18 cellular contexts compared by ENCODE assay signal in the genomic region with DNA sequence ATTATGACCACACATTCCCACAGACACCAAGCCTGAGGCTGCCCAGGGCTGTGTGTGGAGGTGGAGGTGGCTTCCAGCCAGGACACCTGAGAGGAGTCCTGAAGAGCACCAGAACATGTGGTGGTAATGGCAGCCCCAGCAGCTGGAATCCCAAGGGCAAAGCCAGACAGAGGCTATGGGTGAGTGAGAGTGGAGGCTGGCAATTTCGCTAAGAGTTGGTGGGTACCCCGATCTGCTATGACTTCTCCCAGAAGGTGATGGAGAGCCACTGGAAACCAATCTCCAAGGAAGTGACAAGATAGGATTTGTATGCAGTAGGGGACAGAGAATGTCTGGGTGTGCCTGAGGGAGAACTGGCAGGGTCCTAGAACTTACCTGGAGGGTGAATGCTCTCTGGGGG.
"Had no signal": no experiment of that assay in that cellular context is flagged by ENCODE, and none has a peak within 500 bp of the region (broad histone marks: within the 10 kb centered on the region; RNA-seq: fewer than 3 reads in every experiment).

No MANE protein-coding gene starts in this region.

- H3K4me1 Mint-ChIP-seq: activated T-helper 17 cell treated with anti-CD3 and anti-CD28 coated beads, Interleukin-2, amount 50 U/mL, for 72 hours; brain; nephron progenitor cell had no signal

- H3K4me3 ChIP-seq: coronary artery, suprapubic skin, upper lobe of right lung had no signal

- H3K27ac ChIP-seq: coronary artery, foreskin keratinocyte, suprapubic skin, upper lobe of right lung had no signal

- H3K27me3 Mint-ChIP-seq: activated naive CD8-positive, alpha-beta T cell; activated T-helper 17 cell treated with anti-CD3 and anti-CD28 coated beads, Interleukin-2, amount 50 U/mL, for 72 hours; brain; T-cell had no signal

- DNase-seq: activated CD4-positive, alpha-beta T cell treated with anti-CD3 and anti-CD28 coated beads for 1 hour; activated CD4-positive, alpha-beta T cell treated with anti-CD3 and anti-CD28 coated beads, Interleukin-2, amount 50 U/mL, for 48 hours; central memory CD4-positive, alpha-beta T cell; foreskin keratinocyte; glutamatergic neuron; hypothalamus; nephron progenitor cell; SK-N-SH; stimulated activated CD4-positive, alpha-beta T cell treated with anti-CD3 and anti-CD28 coated beads, Interleukin-12 subunit alpha, Interleukin-12 subunit beta, amount 100 ng/mL, for 4 hours; stimulated activated CD4-positive, alpha-beta T cell treated with anti-CD3 and anti-CD28 coated beads, Interleukin-2, amount 100 ng/mL, for 24 hours; T-cell; T1000; upper lobe of right lung had no signal

- ATAC-seq: activated T-helper 17 cell treated with anti-CD3 and anti-CD28 coated beads, Interleukin-2, amount 50 U/mL, for 72 hours; foreskin keratinocyte; T-cell; upper lobe of right lung had no signal

- H3K27ac Mint-ChIP-seq: activated naive CD8-positive, alpha-beta T cell; activated T-helper 17 cell treated with anti-CD3 and anti-CD28 coated beads, Interleukin-2, amount 50 U/mL, for 72 hours; brain; nephron progenitor cell had no signal

- H3K4me3 Mint-ChIP-seq: activated naive CD8-positive, alpha-beta T cell; activated T-helper 17 cell treated with anti-CD3 and anti-CD28 coated beads, Interleukin-2, amount 50 U/mL, for 72 hours; brain; nephron progenitor cell; T-cell had no signal

- H3K9me3 Mint-ChIP-seq: activated T-helper 17 cell treated with anti-CD3 and anti-CD28 coated beads, Interleukin-2, amount 50 U/mL, for 72 hours; brain; nephron progenitor cell; T-cell had no signal

- H3K4me1 ChIP-seq: foreskin keratinocyte, suprapubic skin, upper lobe of right lung had no signal

- H3K27me3 ChIP-seq: foreskin keratinocyte, suprapubic skin, upper lobe of right lung had no signal

- H3K9me3 ChIP-seq: SK-N-SH, suprapubic skin, upper lobe of right lung had no signal
